29 cellular contexts compared by ENCODE assay signal in the genomic region with DNA sequence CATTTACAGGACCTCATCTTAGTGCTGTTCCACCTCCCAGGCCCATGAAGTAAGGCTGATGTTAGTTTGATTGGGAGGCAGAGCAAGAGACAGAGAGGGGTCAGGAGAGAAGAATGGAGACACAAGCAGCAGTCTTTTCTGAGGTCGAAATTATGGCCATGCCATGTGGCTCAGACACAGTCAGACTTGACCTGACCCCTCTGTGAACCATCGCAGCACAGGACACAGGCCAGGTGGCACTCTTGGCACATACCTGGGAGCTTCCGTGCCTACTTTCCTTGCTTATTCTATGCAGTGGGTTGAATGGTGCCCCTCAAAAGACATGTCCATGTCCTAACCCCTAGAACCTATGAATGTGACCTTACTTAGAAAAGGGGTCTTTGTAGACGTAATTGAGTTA.
"Had no signal": no experiment of that assay in that cellular context is flagged by ENCODE, and none has a peak within 500 bp of the region (broad histone marks: within the 10 kb centered on the region; RNA-seq: fewer than 3 reads in every experiment).

No MANE protein-coding gene starts in this region.

- H3K4me1 ChIP-seq: lower lobe of right lung, neural progenitor cell, right atrium auricular region, stomach, testis, thyroid gland, transverse colon, upper lobe of right lung had no signal

- H3K9ac ChIP-seq: neural progenitor cell had no signal

- H3K27ac ChIP-seq: left lung, lower lobe of right lung, neural progenitor cell, neutrophil, ovary, right atrium auricular region, skin epidermis, stomach, testis, thyroid gland, transverse colon, upper lobe of right lung had no signal

- H2AFZ ChIP-seq: neural progenitor cell had no signal

- ATAC-seq: left lung; natural killer cell; sciatic nerve; stimulated activated naive B cell treated with anti-CD40 and anti-IgM and Interleukin-4, amounts not matched to agents 10 μg/mL and 1 μg/mL and 100 μg/mL, for 72 hours; stimulated activated naive CD8-positive, alpha-beta T cell treated with anti-CD3 and anti-CD28 coated beads, Interleukin-15, Interleukin-2, amounts not matched to agents 100 U/mL and 50 U/mL, for 24 hours had no signal

- H3K4me3 Mint-ChIP-seq: mesothelial cell of epicardium; naive B cell; natural killer cell; nephron progenitor cell; neural progenitor cell; stimulated activated naive B cell treated with anti-CD40 and anti-IgM and Interleukin-4, amounts not matched to agents 10 μg/mL and 1 μg/mL and 100 μg/mL, for 72 hours had no signal

- H3K4me1 Mint-ChIP-seq: mesothelial cell of epicardium; naive B cell; natural killer cell; nephron progenitor cell; neural progenitor cell; stimulated activated naive B cell treated with anti-CD40 and anti-IgM and Interleukin-4, amounts not matched to agents 10 μg/mL and 1 μg/mL and 100 μg/mL, for 72 hours had no signal

- H3K36me3 Mint-ChIP-seq: mesothelial cell of epicardium; naive B cell; natural killer cell; neural progenitor cell; stimulated activated naive B cell treated with anti-CD40 and anti-IgM and Interleukin-4, amounts not matched to agents 10 μg/mL and 1 μg/mL and 100 μg/mL, for 72 hours had no signal

- H3K27me3 ChIP-seq: left lung, neural progenitor cell, ovary, right atrium auricular region, stomach, testis, thyroid gland, transverse colon, upper lobe of right lung had no signal

- H3K4me3 ChIP-seq: left lung, lower lobe of right lung, neural progenitor cell, ovary, right atrium auricular region, skin epidermis, stomach, testis, thyroid gland, transverse colon, upper lobe of right lung had no signal

- DNase-seq: hippocampal formation; kidney glomerular epithelial cell; left cardiac atrium; left lung; lower lobe of right lung; mammary epithelial cell; mesenchymal stem cell; naive B cell; natural killer cell; nephron progenitor cell; occipital lobe; ovary; stimulated activated CD4-positive, alpha-beta T cell treated with anti-CD3 and anti-CD28 coated beads, Interleukin-12 subunit alpha, Interleukin-12 subunit beta, amount 100 ng/mL, for 4 hours; stimulated activated CD4-positive, alpha-beta T cell treated with anti-CD3 and anti-CD28 coated beads, Interleukin-15, amount 100 ng/mL, for 24 hours; stimulated activated CD4-positive, alpha-beta T cell treated with anti-CD3 and anti-CD28 coated beads, Interleukin-2, amount 100 ng/mL, for 24 hours; stimulated activated CD4-positive, alpha-beta T cell treated with anti-CD3 and anti-CD28 coated beads, Interleukin-4, amount 100 ng/mL, for 1 hour; stimulated activated naive B cell treated with anti-CD40 and anti-IgM and Interleukin-4, amounts not matched to agents 10 μg/mL and 1 μg/mL and 100 μg/mL, for 72 hours; stimulated activated naive CD8-positive, alpha-beta T cell treated with anti-CD3 and anti-CD28 coated beads, Interleukin-15, Interleukin-2, amounts not matched to agents 100 U/mL and 50 U/mL, for 24 hours; stomach; testis; thyroid gland; transverse colon; upper lobe of right lung had no signal

- H3K4me2 ChIP-seq: neural progenitor cell had no signal

- H3K36me3 ChIP-seq: left lung, lower lobe of right lung, neural progenitor cell, neutrophil, ovary, right atrium auricular region, stomach, thyroid gland, transverse colon, upper lobe of right lung had no signal

- H3K9me3 Mint-ChIP-seq: mesothelial cell of epicardium; natural killer cell; nephron progenitor cell; neural progenitor cell; stimulated activated naive B cell treated with anti-CD40 and anti-IgM and Interleukin-4, amounts not matched to agents 10 μg/mL and 1 μg/mL and 100 μg/mL, for 72 hours had no signal

- H3K9me3 ChIP-seq: left lung, lower lobe of right lung, neutrophil, ovary, right atrium auricular region, stomach, testis, thyroid gland, transverse colon, upper lobe of right lung had no signal
